ENCODE assay signal across 24 cellular contexts in the genomic region with DNA sequence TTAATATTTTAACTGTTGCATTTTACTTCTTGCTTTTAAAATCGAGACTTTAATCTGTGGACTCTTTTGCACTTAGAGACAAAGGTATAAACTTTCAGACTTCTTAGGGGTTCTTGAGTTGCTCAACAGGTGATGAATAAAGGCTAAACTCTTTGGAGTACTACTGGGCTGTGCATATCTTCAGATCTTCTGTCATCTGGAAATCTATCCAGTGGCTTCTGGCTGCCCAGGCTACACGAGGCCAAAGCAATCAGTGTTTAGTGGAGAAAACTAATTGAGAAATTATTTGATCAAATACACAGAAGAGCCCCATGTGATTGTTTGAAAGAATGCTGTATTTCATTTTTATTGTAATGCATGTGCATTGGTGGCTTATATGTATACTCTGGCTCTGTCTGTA.
"Had no signal": no experiment of that assay in that cellular context is flagged by ENCODE, and none has a peak within 500 bp of the region (broad histone marks: within the 10 kb centered on the region; RNA-seq: fewer than 3 reads in every experiment).

No MANE protein-coding gene starts in this region.

- H3K9me3 Mint-ChIP-seq: activated naive CD8-positive, alpha-beta T cell treated with anti-CD3 and anti-CD28 coated beads, Interleukin-2, amount 10 ng/mL, durations not matched to agents 7 days and 5 days; T-helper 1 cell treated with Interleukin-12 subunit alpha and Interleukin-12 subunit beta and Interleukin-4 antibody, amounts not matched to agents 30 μg/mL and 1 μg/mL, for 36 hours had no signal

- H3K4me3 Mint-ChIP-seq: activated CD8-positive, alpha-beta T cell treated with anti-CD3 and anti-CD28 coated beads, Interleukin-2, amount 10 ng/mL, durations not matched to agents 7 days and 5 days; activated naive CD8-positive, alpha-beta T cell treated with anti-CD3 and anti-CD28 coated beads, Interleukin-2, amount 10 ng/mL, durations not matched to agents 7 days and 5 days; T-helper 1 cell treated with Interleukin-12 subunit alpha and Interleukin-12 subunit beta and Interleukin-4 antibody, amounts not matched to agents 30 μg/mL and 1 μg/mL, for 36 hours had no signal

- H3K36me3 ChIP-seq: adrenal gland, Peyer's patch, SJCRH30 had no signal

- H3K27me3 ChIP-seq: adrenal gland, Peyer's patch, SJCRH30 had no signal

- H3K4me3 ChIP-seq: adrenal gland, Peyer's patch, SJCRH30 had no signal

- H3K9me3 ChIP-seq: adrenal gland, Peyer's patch, SJCRH30 had no signal

- DNase-seq: activated CD4-positive, alpha-beta T cell treated with anti-CD3 and anti-CD28 coated beads for 4 hours; activated CD4-positive, alpha-beta T cell treated with anti-CD3 and anti-CD28 coated beads, Interleukin-2, amount 50 U/mL, for 4 hours; activated CD8-positive, alpha-beta memory T cell treated with anti-CD3 and anti-CD28 coated beads, Interleukin-2, amount 50 U/mL, for 48 hours; activated CD8-positive, alpha-beta T cell treated with anti-CD3 and anti-CD28 coated beads, Interleukin-2, amount 10 ng/mL, durations not matched to agents 7 days and 5 days; activated naive CD4-positive, alpha-beta T cell treated with anti-CD3 and anti-CD28 coated beads, Interleukin-2, amount 50 U/mL, for 16 hours; activated naive CD8-positive, alpha-beta T cell treated with anti-CD3 and anti-CD28 coated beads, Interleukin-2, amount 10 ng/mL, durations not matched to agents 7 days and 5 days; activated T-cell treated with anti-CD3 and anti-CD28 coated beads, Interleukin-2, amount 50 U/mL, for 1 hour; adrenal gland; anterior cingulate cortex; caudate nucleus; Karpas-422; MV-4-11; NCI-H1417 treated with DMSO at 0.1 percent for 48 hours; NCI-H187; NCI-H2081 treated with DMSO at 0.1 percent for 48 hours; NCI-H446; NCI-H524; NCI-H748 treated with DMSO at 0.1 percent for 48 hours; OCI-M1; Peyer's patch; Right ventricle myocardium superior; SJCRH30 had no signal

- H3K27ac Mint-ChIP-seq: activated CD8-positive, alpha-beta T cell treated with anti-CD3 and anti-CD28 coated beads, Interleukin-2, amount 10 ng/mL, durations not matched to agents 7 days and 5 days; activated naive CD8-positive, alpha-beta T cell treated with anti-CD3 and anti-CD28 coated beads, Interleukin-2, amount 10 ng/mL, durations not matched to agents 7 days and 5 days; T-helper 1 cell treated with Interleukin-12 subunit alpha and Interleukin-12 subunit beta and Interleukin-4 antibody, amounts not matched to agents 30 μg/mL and 1 μg/mL, for 36 hours had no signal

- ATAC-seq: activated CD4-positive, CD25-positive, alpha-beta regulatory T cell treated with anti-CD3 and anti-CD28 coated beads, Interleukin-2, amount 50 U/mL, for 24 hours; activated CD8-positive, alpha-beta T cell treated with anti-CD3 and anti-CD28 coated beads, Interleukin-2, amount 10 ng/mL, durations not matched to agents 7 days and 5 days had no signal
